ENCODE assay signal across 8 cellular contexts in the genomic region with DNA sequence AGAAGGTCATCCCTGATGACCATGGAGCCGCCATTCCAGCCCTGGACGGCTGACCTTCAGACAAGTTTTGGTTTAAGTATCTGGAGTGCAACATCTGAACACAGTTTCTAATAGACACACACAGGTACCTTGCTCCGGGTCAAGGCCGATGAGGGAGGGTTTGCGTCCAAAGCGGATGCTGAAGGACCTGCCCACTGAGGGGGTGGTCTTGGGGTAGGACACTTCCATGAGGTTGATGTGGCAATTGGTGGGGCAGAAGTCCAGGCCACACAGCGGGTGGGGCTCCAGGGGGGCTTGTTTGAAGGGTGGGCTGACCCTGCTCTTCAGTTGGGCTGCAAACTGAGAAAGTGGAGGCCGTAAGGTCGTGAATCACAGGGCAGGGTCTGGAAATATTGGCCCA.
"Had no signal": no experiment of that assay in that cellular context is flagged by ENCODE, and none has a peak within 500 bp of the region (broad histone marks: within the 10 kb centered on the region; RNA-seq: fewer than 3 reads in every experiment).

No MANE protein-coding gene starts in this region.

- ATAC-seq: HCT116 had no signal

- H3K27ac Mint-ChIP-seq: HFFc6 had no signal

- H3K4me3 Mint-ChIP-seq: HFFc6 had no signal

- H3K9me3 Mint-ChIP-seq: HFFc6 had no signal

- DNase-seq: GM23248, GOT3, H7, HFFc6, IMR-90 had no signal

- H3K36me3 ChIP-seq: HAP-1 had no signal

- H3K27ac ChIP-seq: GM23248, HL-60 had no signal

- H3K9me3 ChIP-seq: HAP-1 had no signal

- H3K4me1 ChIP-seq: HAP-1 had no signal

- H3K4me3 ChIP-seq: GM23248, HAP-1 had no signal
